Comparison of ENCODE assay signal across 20 cellular contexts in the genomic region with DNA sequence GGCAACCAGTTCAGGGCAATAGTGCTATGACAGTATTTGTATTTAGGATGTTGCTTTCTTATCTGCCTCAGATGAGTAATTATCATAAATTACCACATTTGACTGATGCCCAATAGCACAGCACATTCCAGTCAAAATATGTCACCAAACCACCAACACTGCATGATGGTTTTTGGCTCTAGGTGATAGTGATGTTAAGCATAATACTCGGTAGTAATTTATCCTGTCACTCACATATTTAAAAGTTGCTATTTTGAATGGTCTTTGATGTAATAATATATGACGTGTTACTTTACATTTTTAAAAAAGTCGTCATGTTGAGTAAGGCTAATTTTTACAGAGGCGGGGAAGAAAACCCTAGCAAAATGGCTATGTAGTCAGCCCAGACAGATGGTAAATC. TPM values are rescaled to one million over a fixed set of nuclear protein-coding genes. Genes with fewer than 3 reads are reported as not detected.
DNase-seq lines count a peak whose midpoint lies in the region; ATAC-seq, FAIRE-seq and TF ChIP-seq lines count a peak whose summit lies in the region.
"Had no signal": no experiment of that assay in that cellular context is flagged by ENCODE, and none has a peak within 500 bp of the region (broad histone marks: within the 10 kb centered on the region; RNA-seq: fewer than 3 reads in every experiment).

No MANE protein-coding gene starts in this region.

- peak; percentile 15 for DNase-seq in A673 (ENCODE audit: low spot score)
- peak; percentile 12 for DNase-seq in IMR-90
- DNase-seq in astrocyte of the cerebellum (ENCODE audit: low read depth) = peak; percentile 19
- DNase-seq in keratinocyte (ENCODE audit: low read depth, low spot score) = peak; percentile 25
- DNase-seq in BE2C = no peak
- DNase-seq in GM10248 (ENCODE audit: extremely low spot score) = no peak
- no peak for DNase-seq in SIG-M5 (lab: John Stamatoyannopoulos, UW)
- DNase-seq in chondrocyte (ENCODE audit: low spot score) = no peak
- DNase-seq: activated naive CD4-positive, alpha-beta T cell treated with Interleukin-2 at 50 U/mL for 16 hours; dermis blood vessel endothelial cell; DMS79 treated with DMSO at 0.1 percent for 48 hours; HFFc6; NCI-H2029 treated with DMSO at 0.1 percent for 48 hours; NCI-H524 treated with DMSO at 0.1 percent for 48 hours; stimulated activated CD4-positive, alpha-beta T cell treated with anti-CD3 and anti-CD28 coated beads, Interleukin-15, amount 100 ng/mL, for 24 hours; stimulated activated naive CD8-positive, alpha-beta T cell treated with anti-CD3 and anti-CD28 coated beads, Interleukin-15, Interleukin-2, amounts not matched to agents 100 U/mL and 50 U/mL, for 24 hours had no signal

- no peak overlapping the region for H3K14ac ChIP-seq in IMR-90 (replicated peaks; ENCODE audit: low read depth, low read length)

- no peaks in the 10 kb centered on the region for H3K36me3 ChIP-seq in A673 (ENCODE audit: insufficient read depth, low read length, poor library complexity, severe bottlenecking)
- no peaks in the 10 kb centered on the region for H3K36me3 ChIP-seq in IMR-90 (ENCODE audit: control insufficient read depth, insufficient read depth, low read length)
- H3K36me3 ChIP-seq in keratinocyte (ENCODE audit: control insufficient read depth in 2 of 2, extremely low read depth in 1 of 2, insufficient read depth in 2 of 2, low read length in 2 of 2) = no peaks in the 10 kb centered on the region
- peaks cover 31% of the 10 kb centered on the region for H3K36me3 ChIP-seq in BE2C
- H3K36me3 ChIP-seq: ascending aorta, vagina had no signal

- peaks cover 7% of the 10 kb centered on the region for H3K9me3 Mint-ChIP-seq in chondrocyte (ENCODE audit: low read depth)
- H3K9me3 Mint-ChIP-seq: neural crest cell had no signal

- H3K9ac ChIP-seq in IMR-90 (ENCODE audit: low read depth, low read length) (no peak overlapping the region), keratinocyte (ENCODE audit: control insufficient read depth, extremely low read depth, insufficient read depth, low read length) (no peak overlapping the region)

- H3K27me3 ChIP-seq in A673 (replicated peaks; ENCODE audit: insufficient read depth, low read depth, low read length, poor library complexity) = no peaks in the 10 kb centered on the region
- no peaks in the 10 kb centered on the region for H3K27me3 ChIP-seq in IMR-90 (ENCODE audit: control insufficient read depth, insufficient read depth, low read length)
- H3K27me3 ChIP-seq in keratinocyte (ENCODE audit: control insufficient read depth, extremely low read depth, insufficient read depth, low read length) = no peaks in the 10 kb centered on the region
- H3K27me3 ChIP-seq in BE2C = no peaks in the 10 kb centered on the region
- H3K27me3 ChIP-seq: ascending aorta, vagina had no signal

- no peaks in the 10 kb centered on the region for H3K27me3 Mint-ChIP-seq in chondrocyte (ENCODE audit: low read depth)
- H3K27me3 Mint-ChIP-seq: memory B cell had no signal

- H4K20me1 ChIP-seq in IMR-90 (ENCODE audit: insufficient read depth, low read length) (no peaks in the 10 kb centered on the region), keratinocyte (ENCODE audit: control insufficient read depth, extremely low read depth, insufficient read depth, low read length) (no peaks in the 10 kb centered on the region)

- H3K4me3 Mint-ChIP-seq in chondrocyte (ENCODE audit: unreplicated experiment) = no peak overlapping the region
- H3K4me3 Mint-ChIP-seq: HFFc6, memory B cell had no signal

- H3K9me1 ChIP-seq in IMR-90 (ENCODE audit: insufficient read depth, low read length) (no peaks in the 10 kb centered on the region), keratinocyte (ENCODE audit: control insufficient read depth, extremely low read depth, insufficient read depth, low read length) (no peaks in the 10 kb centered on the region)

- H4K8ac ChIP-seq in IMR-90 (ENCODE audit: low read depth in 2 of 2, low read length in 2 of 2) = no peak overlapping the region

- H2BK20ac ChIP-seq in IMR-90 (ENCODE audit: low read depth, low read length) = no peak overlapping the region

- H3K4me2 ChIP-seq in IMR-90 (ENCODE audit: low read depth, low read length) (no peak overlapping the region), keratinocyte (ENCODE audit: control insufficient read depth, extremely low read depth, insufficient read depth, low read depth, low read length) (no peak overlapping the region)

- TF ChIP-seq CTCF in A673 (conservative IDR thresholded peaks at IDR 0.05; ENCODE audit: low read depth, low read length) (no peak), IMR-90 (conservative IDR thresholded peaks at IDR 0.05; ENCODE audit: low read depth, low read length) (no peak), astrocyte of the cerebellum (IDR thresholded peaks at IDR 0.05; ENCODE audit: low read depth, low read length, missing control alignments) (no peak), keratinocyte (optimal IDR thresholded peaks at IDR 0.05 in 1 of 3, IDR thresholded peaks at IDR 0.05 in 1 of 3, conservative IDR thresholded peaks at IDR 0.05 in 1 of 3; ENCODE audit: extremely low read depth in 1 of 3, insufficient read depth in 2 of 3, low read length in 3 of 3) (no peak), BE2C (IDR thresholded peaks at IDR 0.05; ENCODE audit: low read depth, low read length) (no peak), GM10248 (IDR thresholded peaks at IDR 0.05; ENCODE audit: control extremely low read depth, extremely low read depth, low read depth, missing control alignments) (no peak), chondrocyte (IDR thresholded peaks at IDR 0.05) (no peak)

- H3K4me1 Mint-ChIP-seq in chondrocyte (ENCODE audit: low read depth) = peaks cover 48% of the 10 kb centered on the region
- H3K4me1 Mint-ChIP-seq: memory B cell had no signal

- no peaks in the 10 kb centered on the region for H3K79me2 ChIP-seq in keratinocyte (ENCODE audit: control insufficient read depth, insufficient read depth, low read length)

- H2AFZ ChIP-seq in IMR-90 (replicated peaks; ENCODE audit: low read length, poor library complexity) = no peak overlapping the region
- no peak overlapping the region for H2AFZ ChIP-seq in keratinocyte (ENCODE audit: control insufficient read depth, low read length)

- no peak overlapping the region for H3K56ac ChIP-seq in IMR-90 (ENCODE audit: extremely low read depth, insufficient read depth, low read length)

- H3K23ac ChIP-seq in IMR-90 (ENCODE audit: low read depth, low read length) = no peak overlapping the region

- H4K91ac ChIP-seq in IMR-90 (ENCODE audit: insufficient read depth, low read depth, low read length) = no peak overlapping the region

- H3K27ac Mint-ChIP-seq in chondrocyte (ENCODE audit: unreplicated experiment) = no peak overlapping the region
- H3K27ac Mint-ChIP-seq: HFFc6, memory B cell had no signal

- CTCF ChIA-PET in A673 (lab: Charles Lee) = no interaction called here
- CTCF ChIA-PET in IMR-90 (lab: Yijun Ruan, JAX) = no interaction called here
- CTCF ChIA-PET in GM10248 (lab: Yijun Ruan, JAX) = no interaction called here

- no peak overlapping the region for H4K5ac ChIP-seq in IMR-90 (ENCODE audit: low read depth, low read length)

- H3K36me3 Mint-ChIP-seq in chondrocyte (ENCODE audit: low read depth) = no peaks in the 10 kb centered on the region
- H3K36me3 Mint-ChIP-seq: memory B cell had no signal

- BruUV-seq in A673 (replicated peaks; lab: Mats Ljungman, UMichigan) = no TSS peak
- no TSS peak for BruUV-seq in IMR-90 (replicated peaks; lab: Mats Ljungman, UMichigan)

- intact Hi-C loops in A673 (cut with micrococcal nuclease; ENCODE audit: unreplicated experiment) (no loop called here), IMR-90 (cut with micrococcal nuclease) (no loop called here)

- in situ Hi-C loops in IMR-90 (cut with MboI; ENCODE audit: low sequenced_read_pairs) (no loop called here), astrocyte of the cerebellum (cut with HindIII; ENCODE audit: low sequenced_read_pairs) (no loop called here)

- TF ChIP-seq RAD21 in IMR-90 (IDR thresholded peaks at IDR 0.05; ENCODE audit: low read length) = no peak

- H3K9me3 ChIP-seq in A673 (ENCODE audit: low read depth, low read length, poor library complexity, severe bottlenecking) (no peaks in the 10 kb centered on the region), IMR-90 (ENCODE audit: control insufficient read depth, insufficient read depth, low read length) (no peaks in the 10 kb centered on the region), keratinocyte (ENCODE audit: control insufficient read depth, low read depth, low read length) (no peaks in the 10 kb centered on the region), BE2C (no peaks in the 10 kb centered on the region)
- H3K9me3 ChIP-seq: ascending aorta, vagina had no signal

- no peak overlapping the region for H2AK9ac ChIP-seq in IMR-90 (replicated peaks; ENCODE audit: low read depth, low read length, poor library complexity)

- WGBS in IMR-90 (ENCODE audit: extremely low coverage in 2 of 2, insufficient read length in 1 of 2), 2 experiments = no CpG with 5 or more reads among the region's 4 CpGs

- H3K4me1 ChIP-seq in A673 (ENCODE audit: insufficient read depth, low read length, poor library complexity, severe bottlenecking) (no peaks in the 10 kb centered on the region), IMR-90 (ENCODE audit: control insufficient read depth, insufficient read depth, low read length) (no peaks in the 10 kb centered on the region; the same call in 1 of the 2 replicates), keratinocyte (ENCODE audit: control insufficient read depth, extremely low read depth, insufficient read depth, low read length) (peaks cover 14% of the 10 kb centered on the region), BE2C (peaks cover 21% of the 10 kb centered on the region)
- H3K4me1 ChIP-seq: vagina had no signal

- no peak overlapping the region for H3K4ac ChIP-seq in IMR-90 (ENCODE audit: low read depth, low read length)

- dilution Hi-C loops in IMR-90 (cut with HindIII; ENCODE audit: low sequenced_read_pairs, unreplicated experiment) (no loop called here), keratinocyte (cut with MboI; ENCODE audit: extremely low pct_ligation_motif_present, low sequenced_read_pairs) (no loop called here)

- H2BK15ac ChIP-seq in IMR-90 (ENCODE audit: low read depth, low read length) = no peak overlapping the region

- no peaks in the 10 kb centered on the region for H3K79me1 ChIP-seq in IMR-90 (ENCODE audit: low read depth in 1 of 2, low read length in 2 of 2)

- FAIRE-seq in keratinocyte (lab: Jason Lieb, UNC) = peak; percentile 58

- TF ChIP-seq POLR2A in IMR-90 (IDR thresholded peaks at IDR 0.05; ENCODE audit: low read depth, low read length) = no peak

- H3K4me3 ChIP-seq in A673 (ENCODE audit: low read depth, low read length, poor library complexity, severe bottlenecking) (no peak overlapping the region), IMR-90 (ENCODE audit: insufficient read depth, low read depth, low read length) (no peak overlapping the region), astrocyte of the cerebellum (ENCODE audit: low read depth, low read length) (no peak overlapping the region), keratinocyte (ENCODE audit: control insufficient read depth in 2 of 3, extremely low read depth in 1 of 3, insufficient read depth in 2 of 3, low read depth in 1 of 3, low read length in 3 of 3) (no peak overlapping the region), BE2C (ENCODE audit: low read depth, low read length) (no peak overlapping the region)
- H3K4me3 ChIP-seq: ascending aorta, vagina had no signal

- H3K18ac ChIP-seq in IMR-90 (ENCODE audit: low read depth, low read length) = no peak overlapping the region

- no peak overlapping the region for H2AK5ac ChIP-seq in IMR-90 (ENCODE audit: low read depth, low read length)

- ATAC-seq in IMR-90 (ENCODE audit: low read depth) = no peak
- ATAC-seq: stimulated activated naive CD8-positive, alpha-beta T cell treated with anti-CD3 and anti-CD28 coated beads, Interleukin-15, Interleukin-2, amounts not matched to agents 100 U/mL and 50 U/mL, for 24 hours had no signal

- POLR2A ChIA-PET in A673 (lab: Charles Lee; ENCODE audit: low non-redundant PET) = no interaction called here
- POLR2A ChIA-PET in IMR-90 (lab: Charles Lee; ENCODE audit: unreplicated experiment) = no interaction called here
- POLR2A ChIA-PET in GM10248 (lab: Yijun Ruan, JAX) = no interaction called here

- H2BK120ac ChIP-seq in IMR-90 (ENCODE audit: low read depth, low read length) = no peak overlapping the region

- H2BK5ac ChIP-seq in IMR-90 (ENCODE audit: low read depth, low read length, poor library complexity, severe bottlenecking) = no peak overlapping the region

- H3K27ac ChIP-seq in A673 (ENCODE audit: low read depth, low read length, poor library complexity, severe bottlenecking) = no peak overlapping the region
- no peak overlapping the region for H3K27ac ChIP-seq in IMR-90 (ENCODE audit: insufficient read depth, low read length)
- H3K27ac ChIP-seq in keratinocyte (ENCODE audit: control insufficient read depth, insufficient read depth, low read length) = no peak overlapping the region
- H3K27ac ChIP-seq: ascending aorta, vagina had no signal

RNA-seq across cellular contexts. Expression of a gene that starts 42.5 kb away (rescaled TPM):
- total RNA-seq in A673 (2021) = 0.11 and 0.46 TPM in 2 replicates
- total RNA-seq in IMR-90 (2012; rRNA removed) = under 0.01 TPM in 1 of 2 replicates, not detected in the other
- under 0.01 TPM in 1 of 2 replicates, not detected in the other for polyA plus RNA-seq in IMR-90 (2012; rRNA removed)
- not detected in 2 replicates for polyA plus RNA-seq in IMR-90 (2012; cell fraction: cytosol; rRNA removed)
- not detected in 2 replicates for polyA plus RNA-seq in IMR-90 (2012; cell fraction: nucleus; rRNA removed; ENCODE audit: low replicate concordance)
- polyA plus RNA-seq in keratinocyte = not detected in 3 replicates
- polyA plus RNA-seq in keratinocyte (2011; ENCODE audit: low read depth) = not detected
- polyA plus RNA-seq in keratinocyte (2011; cell fraction: cytosol; rRNA removed) = not detected in 2 replicates
- polyA plus RNA-seq in keratinocyte (2011; cell fraction: nucleus; rRNA removed) = 0.01 TPM in 1 of 2 replicates, not detected in the other
- polyA plus RNA-seq in keratinocyte (2012; ENCODE audit: low replicate concordance) = not detected in 2 replicates
- polyA minus RNA-seq in keratinocyte = not detected in 3 replicates
- not detected for polyA minus RNA-seq in keratinocyte (2011; cell fraction: cytosol; rRNA and poly(A)+ RNA removed)
- polyA minus RNA-seq in keratinocyte (2011; cell fraction: nucleus; rRNA and poly(A)+ RNA removed) = not detected in 2 replicates
- polyA plus RNA-seq in BE2C (2012; ENCODE audit: insufficient read depth, insufficient read length, low read depth) = 35.6 TPM
- total RNA-seq in chondrocyte = 4.7 to 15.5 TPM (median 15.4 TPM) in 3 replicates
- total RNA-seq: HFFc6 had no signal

Comparison
In these comparisons a context has a peak if more than half of its experiments do, and no peak if none do; other contexts are left out.
1. DNase-seq: peak in A673 (single experiment), IMR-90 (single experiment), astrocyte of the cerebellum (single experiment) and keratinocyte (single experiment); none in BE2C (single experiment), GM10248 (single experiment), SIG-M5 (single experiment) and chondrocyte (single experiment).